9 cellular contexts compared by ENCODE assay signal in the genomic region with DNA sequence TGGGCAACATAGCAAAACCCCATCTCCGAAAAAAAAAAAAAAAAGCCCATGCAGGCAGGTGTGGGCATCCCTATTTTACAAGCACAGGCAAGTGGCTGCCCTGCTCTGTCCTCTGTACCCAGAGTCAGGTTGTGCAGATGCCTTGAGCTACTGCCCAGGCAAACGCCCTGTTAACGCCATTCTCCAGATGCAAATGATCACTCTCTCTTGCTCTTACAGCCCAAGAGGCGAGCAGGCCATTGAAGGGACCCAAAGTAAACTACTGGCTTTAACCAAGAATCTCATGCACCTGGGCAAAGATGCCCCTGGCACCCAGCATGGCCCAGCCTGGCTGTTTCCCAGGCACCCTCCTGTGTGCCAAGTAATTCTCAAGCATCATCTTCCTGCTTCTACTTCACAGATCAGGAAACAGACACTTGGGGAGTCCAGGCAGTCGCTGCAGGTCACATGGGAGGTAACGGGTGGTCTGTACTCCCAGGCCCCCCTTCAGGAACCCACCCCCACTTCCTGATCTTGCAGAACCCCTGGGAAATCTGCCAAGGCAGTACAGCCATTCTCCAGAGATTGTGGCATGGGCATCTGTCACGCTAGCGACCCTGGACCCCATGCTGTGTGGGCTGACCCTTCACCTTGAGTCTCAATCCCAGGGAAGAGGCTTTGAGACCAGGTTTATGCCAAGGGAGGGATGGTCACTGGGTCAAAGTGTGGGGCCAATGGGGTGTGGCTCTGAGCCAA. TPM values are rescaled to one million over a fixed set of nuclear protein-coding genes. Genes with fewer than 3 reads are reported as not detected.
A peak's percentile ranks its signal among the peaks of the same experiment; 100 is the strongest.
DNase-seq lines count a peak whose midpoint lies in the region; ATAC-seq and TF ChIP-seq lines count a peak whose summit lies in the region.
"Had no signal": no experiment of that assay in that cellular context is flagged by ENCODE, and none has a peak within 500 bp of the region (broad histone marks: within the 10 kb centered on the region; RNA-seq: fewer than 3 reads in every experiment).

No MANE protein-coding gene starts in this region.

- peaks cover 48 to 89% of the 10 kb centered on the region in 2 experiments for H3K79me1 ChIP-seq in IMR-90 (ENCODE audit: low read depth in 1 of 2, low read length in 2 of 2)

- H3K79me2 ChIP-seq in neural progenitor cell (ENCODE audit: low read depth) = peaks cover 98% of the 10 kb centered on the region
- peaks cover 83% of the 10 kb centered on the region for H3K79me2 ChIP-seq in MM.1S (ENCODE audit: low read length)

- BruUV-seq in IMR-90 (replicated peaks; lab: Mats Ljungman, UMichigan) = no TSS peak

- 84% methylated on average over 4 of the region's 8 CpGs; no CpG with 5 or more reads in 1 of the 2 experiments for WGBS in IMR-90 (ENCODE audit: extremely low coverage in 2 of 2, insufficient read length in 1 of 2), 2 experiments

- H3K36me3 ChIP-seq in IMR-90 (ENCODE audit: control insufficient read depth, insufficient read depth, low read length) (no peaks in the 10 kb centered on the region), neural progenitor cell (no peaks in the 10 kb centered on the region), MM.1S (replicated peaks; ENCODE audit: insufficient read depth, low read length) (no peaks in the 10 kb centered on the region)

- peaks cover 37% of the 10 kb centered on the region for H3K9me1 ChIP-seq in IMR-90 (ENCODE audit: insufficient read depth, low read length)

- H2AK5ac ChIP-seq in IMR-90 (ENCODE audit: low read depth, low read length) = peak overlapping the region; percentile 98

- in situ Hi-C loops in IMR-90 (cut with MboI; ENCODE audit: low sequenced_read_pairs) = no loop called here

- peaks cover 57% of the 10 kb centered on the region for H3K4me1 ChIP-seq in IMR-90 (ENCODE audit: control insufficient read depth, insufficient read depth, low read length)
- H3K4me1 ChIP-seq in neural progenitor cell = peaks cover 19% of the 10 kb centered on the region
- peaks cover 31% of the 10 kb centered on the region for H3K4me1 ChIP-seq in MM.1S (ENCODE audit: low read length)

- H3K36me3 Mint-ChIP-seq in chondrocyte (ENCODE audit: low read depth) = no peaks in the 10 kb centered on the region
- no peaks in the 10 kb centered on the region for H3K36me3 Mint-ChIP-seq in neural progenitor cell

- H3K4ac ChIP-seq in IMR-90 (ENCODE audit: low read depth, low read length) = peak overlapping the region; percentile 99

- peak overlapping the region; percentile 97 for H3K14ac ChIP-seq in IMR-90 (replicated peaks; ENCODE audit: low read depth, low read length)

- POLR2A ChIA-PET in AG04450 (lab: Yijun Ruan, JAX) (interaction anchor here (0.6 to 2.5 kb wide), 3 partner anchors 13 to 92 kb away, joined by 3 to 8 read pairs (median 3); a partner anchor contains a TSS), IMR-90 (lab: Charles Lee; ENCODE audit: unreplicated experiment) (no interaction called here)

- TF ChIP-seq POLR2A in IMR-90 (IDR thresholded peaks at IDR 0.05; ENCODE audit: low read depth, low read length) = no peak

- H3K4me3 Mint-ChIP-seq in chondrocyte (ENCODE audit: unreplicated experiment) (no peak overlapping the region), neural progenitor cell (no peak overlapping the region)

- H2BK5ac ChIP-seq in IMR-90 (ENCODE audit: low read depth, low read length, poor library complexity, severe bottlenecking) = peak overlapping the region; percentile 93

- H3K9me3 Mint-ChIP-seq in chondrocyte (ENCODE audit: low read depth) = no peaks in the 10 kb centered on the region
- H3K9me3 Mint-ChIP-seq in neural progenitor cell = no peaks in the 10 kb centered on the region

- H3K27ac Mint-ChIP-seq in chondrocyte (ENCODE audit: unreplicated experiment) (peak overlapping the region; percentile 98), neural progenitor cell (peak overlapping the region; percentile 66)

- peak overlapping the region; percentile 94; the same call in 2 of the 3 replicates for H2BK15ac ChIP-seq in IMR-90 (ENCODE audit: low read depth, low read length)

- H3F3A ChIP-seq in neural progenitor cell (ENCODE audit: low read depth) (no peaks in the 10 kb centered on the region), MM.1S (ENCODE audit: insufficient read depth, low read length) (peaks cover 22% of the 10 kb centered on the region)

- peaks cover 99% of the 10 kb centered on the region for H3K4me1 Mint-ChIP-seq in chondrocyte (ENCODE audit: low read depth)
- peaks cover 63% of the 10 kb centered on the region for H3K4me1 Mint-ChIP-seq in neural progenitor cell

- peak overlapping the region; percentile 74; the same call in 1 of the 2 replicates for H3K9ac ChIP-seq in IMR-90 (ENCODE audit: low read depth, low read length)
- H3K9ac ChIP-seq in neural progenitor cell = no peak overlapping the region
- H3K9ac ChIP-seq in MM.1S (ENCODE audit: low read length) = no peak overlapping the region

- peak overlapping the region; percentile 91 for H3K18ac ChIP-seq in IMR-90 (ENCODE audit: low read depth, low read length)

- intact Hi-C loops in IMR-90 (cut with micrococcal nuclease) = loop anchor here (5.0 kb wide), 1 partner anchor 116 kb away; no protein-coding TSS in a partner anchor

- peak overlapping the region; percentile 100 for H3K27ac ChIP-seq in AG04450 (ENCODE audit: low read depth, low read length)
- H3K27ac ChIP-seq in IMR-90 (ENCODE audit: insufficient read depth, low read length) = peak overlapping the region; percentile 92
- H3K27ac ChIP-seq in neural progenitor cell = no peak overlapping the region
- H3K27ac ChIP-seq in MM.1S (ENCODE audit: low read length) = no peak overlapping the region

- peak overlapping the region; percentile 93 to 99; a peak in 3 of 4 replicates for H4K8ac ChIP-seq in IMR-90 (ENCODE audit: low read depth in 2 of 2, low read length in 2 of 2)

- H3K23ac ChIP-seq in IMR-90 (ENCODE audit: low read depth, low read length) = peak overlapping the region; percentile 98

- H3K27me3 Mint-ChIP-seq in chondrocyte (ENCODE audit: low read depth) (no peaks in the 10 kb centered on the region), neural progenitor cell (ENCODE audit: insufficient read depth, low read depth) (peaks cover 2% of the 10 kb centered on the region)

- peak overlapping the region; percentile 99 for H2AK9ac ChIP-seq in IMR-90 (replicated peaks; ENCODE audit: low read depth, low read length, poor library complexity)

- H3K4me2 ChIP-seq in IMR-90 (ENCODE audit: low read depth, low read length) = no peak overlapping the region
- H3K4me2 ChIP-seq in neural progenitor cell = no peak overlapping the region
- H3K4me2 ChIP-seq in MM.1S (ENCODE audit: low read depth, low read length) = no peak overlapping the region

- H2AFZ ChIP-seq in IMR-90 (replicated peaks; ENCODE audit: low read length, poor library complexity) (peak overlapping the region; percentile 55), neural progenitor cell (replicated peaks) (no peak overlapping the region), MM.1S (ENCODE audit: low read length) (no peak overlapping the region)

- no peak for TF ChIP-seq RAD21 in IMR-90 (IDR thresholded peaks at IDR 0.05; ENCODE audit: low read length)

- TF ChIP-seq CTCF in AG04450 (IDR thresholded peaks at IDR 0.05; ENCODE audit: low read depth, low read length) (no peak), IMR-90 (conservative IDR thresholded peaks at IDR 0.05; ENCODE audit: low read depth, low read length) (no peak), chondrocyte (IDR thresholded peaks at IDR 0.05) (no peak), neural progenitor cell (IDR thresholded peaks at IDR 0.05) (no peak), MM.1S (IDR thresholded peaks at IDR 0.05; ENCODE audit: low read length) (no peak)

- H3K9me3 ChIP-seq in AG04450 (ENCODE audit: control insufficient read depth, insufficient read depth, low read length) (no peaks in the 10 kb centered on the region), IMR-90 (ENCODE audit: control insufficient read depth, insufficient read depth, low read length) (no peaks in the 10 kb centered on the region), neural progenitor cell (ENCODE audit: low read depth) (no peaks in the 10 kb centered on the region), MM.1S (replicated peaks; ENCODE audit: insufficient read depth, low read length) (no peaks in the 10 kb centered on the region)

- peak overlapping the region; percentile 64; the same call in 1 of the 2 replicates for H3K56ac ChIP-seq in IMR-90 (ENCODE audit: extremely low read depth, insufficient read depth, low read length)

- H3K27me3 ChIP-seq in AG04450 (ENCODE audit: control insufficient read depth, insufficient read depth, low read length) (no peaks in the 10 kb centered on the region), IMR-90 (ENCODE audit: control insufficient read depth, insufficient read depth, low read length) (no peaks in the 10 kb centered on the region), neural progenitor cell (no peaks in the 10 kb centered on the region), MM.1S (replicated peaks; ENCODE audit: insufficient read depth, low read length) (no peaks in the 10 kb centered on the region)

- peak overlapping the region; percentile 98 for H4K91ac ChIP-seq in IMR-90 (ENCODE audit: insufficient read depth, low read depth, low read length)

- no peak for ATAC-seq in IMR-90 (ENCODE audit: low read depth)

- H2BK20ac ChIP-seq in IMR-90 (ENCODE audit: low read depth, low read length) = peak overlapping the region; percentile 95

- H4K5ac ChIP-seq in IMR-90 (ENCODE audit: low read depth, low read length) = peak overlapping the region; percentile 93

- H3K9me2 ChIP-seq in MM.1S (replicated peaks; ENCODE audit: insufficient read depth, low read length) = no peaks in the 10 kb centered on the region

- CTCF ChIA-PET in AG04450 (lab: Charles Lee) (interaction anchor here (0.6 to 1.2 kb wide), 3 partner anchors 24 to 852 kb away, joined by 3 to 6 read pairs (median 4); no protein-coding TSS in a partner anchor), IMR-90 (lab: Yijun Ruan, JAX) (interaction anchor here (1.4 kb wide), 1 partner anchor 11 kb away, joined by 3 read pairs; no protein-coding TSS in a partner anchor)

- no peak overlapping the region for H3K4me3 ChIP-seq in AG04450 (ENCODE audit: low read depth, low read length)
- H3K4me3 ChIP-seq in IMR-90 (ENCODE audit: insufficient read depth, low read depth, low read length) = no peak overlapping the region
- no peak overlapping the region for H3K4me3 ChIP-seq in neural progenitor cell
- H3K4me3 ChIP-seq in MM.1S (ENCODE audit: low read length) = no peak overlapping the region

- H2BK120ac ChIP-seq in IMR-90 (ENCODE audit: low read depth, low read length) = peak overlapping the region; percentile 97

- H4K20me1 ChIP-seq in IMR-90 (ENCODE audit: insufficient read depth, low read length) (peaks cover 14% of the 10 kb centered on the region), neural progenitor cell (ENCODE audit: low read depth) (peaks cover 100% of the 10 kb centered on the region), MM.1S (ENCODE audit: insufficient read depth, low read length) (no peaks in the 10 kb centered on the region; the same call in 1 of the 2 replicates)

- no peak for DNase-seq in AG04450 (ENCODE audit: low read depth, low spot score)
- no peak for DNase-seq in IMR-90
- no peak for DNase-seq in chondrocyte (ENCODE audit: low spot score)
- DNase-seq in neural progenitor cell (ENCODE audit: low spot score) = no peak
- DNase-seq in GM19238 (ENCODE audit: insufficient read length, low spot score) = no peak
- DNase-seq in NCI-H524 (lab: John Stamatoyannopoulos, UW) = no peak
- no peak for DNase-seq in NCI-H146 treated with DMSO at 0.1 percent for 48 hours (lab: John Stamatoyannopoulos, UW; ENCODE audit: unreplicated experiment)
- no peak for DNase-seq in MM.1S
- DNase-seq: NCI-H1694 had no signal

- dilution Hi-C loops in IMR-90 (cut with HindIII; ENCODE audit: low sequenced_read_pairs, unreplicated experiment) = no loop called here

RNA-seq across cellular contexts. Expression of a gene that starts 14.2 kb away (rescaled TPM):
- polyA plus RNA-seq in AG04450 (2011; rRNA removed) = 8.3 and 8.6 TPM in 2 replicates
- polyA minus RNA-seq in AG04450 (2011; rRNA and poly(A)+ RNA removed) = 5.2 and 11.1 TPM in 2 replicates
- total RNA-seq in IMR-90 (2012; rRNA removed) = 1.1 TPM in 2 replicates
- 17.5 and 23.2 TPM in 2 replicates for polyA plus RNA-seq in IMR-90 (2012; rRNA removed)
- 10.6 and 14.3 TPM in 2 replicates for polyA plus RNA-seq in IMR-90 (2012; cell fraction: cytosol; rRNA removed)
- polyA plus RNA-seq in IMR-90 (2012; cell fraction: nucleus; rRNA removed; ENCODE audit: low replicate concordance) = 21.3 and 38.9 TPM in 2 replicates
- 39.4 to 63.0 TPM (median 61.8 TPM) in 3 replicates for total RNA-seq in chondrocyte
- 8.8 and 30.8 TPM in 2 replicates for total RNA-seq in neural progenitor cell (ENCODE audit: low replicate concordance)

RNA-seq across cellular contexts. Expression of a gene that starts 28.9 kb away (rescaled TPM):
- 25.3 and 30.9 TPM in 2 replicates for polyA plus RNA-seq in AG04450 (2011; rRNA removed)
- polyA minus RNA-seq in AG04450 (2011; rRNA and poly(A)+ RNA removed) = 33.6 and 41.2 TPM in 2 replicates
- total RNA-seq in IMR-90 (2012; rRNA removed) = 10.8 TPM in 2 replicates
- 60.6 and 60.9 TPM in 2 replicates for polyA plus RNA-seq in IMR-90 (2012; rRNA removed)
- 40.8 and 52.3 TPM in 2 replicates for polyA plus RNA-seq in IMR-90 (2012; cell fraction: cytosol; rRNA removed)
- polyA plus RNA-seq in IMR-90 (2012; cell fraction: nucleus; rRNA removed; ENCODE audit: low replicate concordance) = 40.3 and 50.7 TPM in 2 replicates
- total RNA-seq in chondrocyte = 26.3 to 28.9 TPM (median 27.8 TPM) in 3 replicates
- 9.1 and 20.5 TPM in 2 replicates for total RNA-seq in neural progenitor cell (ENCODE audit: low replicate concordance)

RNA-seq across cellular contexts. Expression of a gene that starts 36.0 kb away (rescaled TPM):
- polyA plus RNA-seq in AG04450 (2011; rRNA removed) = 1.2 TPM in 2 replicates
- polyA minus RNA-seq in AG04450 (2011; rRNA and poly(A)+ RNA removed) = 1.2 and 1.3 TPM in 2 replicates
- total RNA-seq in IMR-90 (2012; rRNA removed) = 0.28 and 0.36 TPM in 2 replicates
- polyA plus RNA-seq in IMR-90 (2012; rRNA removed) = 2.7 and 3.6 TPM in 2 replicates
- 2.5 and 3.4 TPM in 2 replicates for polyA plus RNA-seq in IMR-90 (2012; cell fraction: cytosol; rRNA removed)
- 22.0 and 36.8 TPM in 2 replicates for polyA plus RNA-seq in IMR-90 (2012; cell fraction: nucleus; rRNA removed; ENCODE audit: low replicate concordance)
- total RNA-seq in chondrocyte = 1.4 to 4.3 TPM (median 2.7 TPM) in 3 replicates
- total RNA-seq in neural progenitor cell (ENCODE audit: low replicate concordance) = 1.4 and 8.8 TPM in 2 replicates

RNA-seq across cellular contexts. Expression of a gene that starts 49.7 kb away (rescaled TPM):
- polyA plus RNA-seq in AG04450 (2011; rRNA removed) = 15.0 and 24.3 TPM in 2 replicates
- 19.2 and 23.6 TPM in 2 replicates for polyA minus RNA-seq in AG04450 (2011; rRNA and poly(A)+ RNA removed)
- total RNA-seq in IMR-90 (2012; rRNA removed) = 11.9 and 12.5 TPM in 2 replicates
- 32.9 and 42.2 TPM in 2 replicates for polyA plus RNA-seq in IMR-90 (2012; rRNA removed)
- 18.6 and 48.3 TPM in 2 replicates for polyA plus RNA-seq in IMR-90 (2012; cell fraction: cytosol; rRNA removed)
- 25.4 and 59.2 TPM in 2 replicates for polyA plus RNA-seq in IMR-90 (2012; cell fraction: nucleus; rRNA removed; ENCODE audit: low replicate concordance)
- total RNA-seq in chondrocyte = 22.2 to 25.5 TPM (median 24.4 TPM) in 3 replicates
- total RNA-seq in neural progenitor cell (ENCODE audit: low replicate concordance) = 5.5 and 11.1 TPM in 2 replicates

Comparison
In these comparisons a context has a peak if more than half of its experiments do, and no peak if none do; other contexts are left out.
1. H3K27ac ChIP-seq: peak in AG04450 (single experiment) and IMR-90 (single experiment); none in neural progenitor cell (single experiment) and MM.1S (single experiment).